ENCODE assay signal across 1 cellular context in genomic region chr9:71916834-71917534, GRCh38.
TF ChIP-seq lines count a peak whose summit lies in the region.

No MANE protein-coding gene starts in this region.

TF ChIP-seq in K562, 482 proteins besides CTCF, POLR2A, EP300 and RAD21:
- TF ChIP-seq MGA (IDR thresholded peaks at IDR 0.05) (0 out of 2 replicates have a peak, but pooled peaks have one; percentile 18), RNF2 (IDR thresholded peaks at IDR 0.05) (no peak)
